In genomic region chr5:178130576-178131445, GRCh38 we compare ENCODE assay signal across 8 cellular contexts. TPM values are rescaled to one million over a fixed set of nuclear protein-coding genes. Genes with fewer than 3 reads are reported as not detected.
DNase-seq lines count a peak whose midpoint lies in the region; FAIRE-seq and TF ChIP-seq lines count a peak whose summit lies in the region.

TSS of gene RMND5B (plus strand) at chr5:178131014. CDS start at chr5:178138120, 7,106 bp downstream.

- H3K9me3 ChIP-seq in SK-N-MC (ENCODE audit: low read depth, low read length) (no peaks in the 10 kb centered on the region), neuronal stem cell (replicated peaks in 1 of 2; ENCODE audit: control insufficient read depth in 2 of 2, insufficient read depth in 1 of 2, low read depth in 1 of 2, low read length in 2 of 2) (no peaks in the 10 kb centered on the region)

- peak within 1 kb of the TSS; percentile 87 for H2BK5ac ChIP-seq in neuronal stem cell (ENCODE audit: low read length)

- H3K4me3 Mint-ChIP-seq in activated naive CD4-positive, alpha-beta T cell treated with anti-CD3 and anti-CD28 coated beads for 36 hours: peak within 1 kb of the TSS; percentile 85

- H3K4me1 ChIP-seq in neuronal stem cell (ENCODE audit: control insufficient read depth in 2 of 2, insufficient read depth in 1 of 2, low read depth in 1 of 2, low read length in 2 of 2): peaks cover 8% of the 10 kb centered on the region in 2 donors

- CTCF ChIA-PET in activated naive CD4-positive, alpha-beta T cell treated with anti-CD3 and anti-CD28 coated beads for 36 hours (lab: Charles Lee): no interaction called here

- H3K18ac ChIP-seq in neuronal stem cell (ENCODE audit: low read length): peak within 1 kb of the TSS; percentile 98

- no peak within 1 kb of the TSS for H3K4ac ChIP-seq in neuronal stem cell (ENCODE audit: low read length)

- H3K27me3 ChIP-seq in neuronal stem cell (ENCODE audit: control insufficient read depth in 3 of 3, insufficient read depth in 3 of 3, low read depth in 1 of 3, low read length in 3 of 3): no peaks in the 10 kb centered on the region

- H3K14ac ChIP-seq in neuronal stem cell (ENCODE audit: low read length): peak within 1 kb of the TSS; percentile 8

- no peaks in the 10 kb centered on the region for H3K9me3 Mint-ChIP-seq in activated naive CD4-positive, alpha-beta T cell treated with anti-CD3 and anti-CD28 coated beads for 36 hours

- H2AK5ac ChIP-seq in neuronal stem cell (ENCODE audit: low read depth, low read length): no peak within 1 kb of the TSS

- peak within 1 kb of the TSS; percentile 95 for H2AFZ ChIP-seq in neuronal stem cell (ENCODE audit: low read length)

- H3K27me3 Mint-ChIP-seq in activated naive CD4-positive, alpha-beta T cell treated with anti-CD3 and anti-CD28 coated beads for 36 hours (ENCODE audit: low read depth): no peaks in the 10 kb centered on the region

- TF ChIP-seq POLR2A in H54 (IDR thresholded peaks at IDR 0.05; ENCODE audit: low read depth, low read length): peak; percentile 50

- peak within 1 kb of the TSS; percentile 81 for H2BK120ac ChIP-seq in neuronal stem cell (ENCODE audit: low read depth, low read length)

- no peak within 1 kb of the TSS for H2BK12ac ChIP-seq in neuronal stem cell (ENCODE audit: low read length)

- H4K91ac ChIP-seq in neuronal stem cell (ENCODE audit: low read depth, low read length, poor library complexity): no peak within 1 kb of the TSS

- H3K79me1 ChIP-seq in neuronal stem cell (ENCODE audit: low read depth, low read length): peaks cover 1% of the 10 kb centered on the region

- FAIRE-seq in H54 (lab: Jason Lieb, UNC) (no peak), frontal cortex (lab: Jason Lieb, UNC) (no peak)

- H3K4me3 ChIP-seq in SK-N-MC (peak within 1 kb of the TSS; percentile 90), neuronal stem cell (ENCODE audit: low read length in 2 of 2) (peak within 1 kb of the TSS; percentile 86 to 99)

- no peak within 1 kb of the TSS for H4K8ac ChIP-seq in neuronal stem cell (ENCODE audit: low read depth, low read length)

- DNase-seq in GDM1 (lab: John Stamatoyannopoulos, UW): peak; percentile 69
- DNase-seq in H54 (ENCODE audit: insufficient read length, low spot score): peak; percentile 85
- DNase-seq in M059J (ENCODE audit: low read depth): peak; percentile 75
- DNase-seq in SK-N-MC (ENCODE audit: low read depth, low spot score): no peak
- DNase-seq in activated naive CD4-positive, alpha-beta T cell treated with anti-CD3 and anti-CD28 coated beads for 36 hours: peak; percentile 85
- DNase-seq in frontal cortex (ENCODE audit: low spot score in 2 of 2): peak; percentile 93 to 94
- DNase-seq in neuronal stem cell (ENCODE audit: low spot score): peak; percentile 84
- peak in 48 of 49 donors; percentile 21 to 91 (median 68) for DNase-seq in substantia nigra (lab: John Stamatoyannopoulos, UW)

- H3K4me1 Mint-ChIP-seq in activated naive CD4-positive, alpha-beta T cell treated with anti-CD3 and anti-CD28 coated beads for 36 hours (ENCODE audit: low read depth): peaks cover 30% of the 10 kb centered on the region

- H3K9ac ChIP-seq in SK-N-MC (ENCODE audit: insufficient read length) (peak within 1 kb of the TSS; percentile 95), neuronal stem cell (ENCODE audit: low read depth, low read length, poor library complexity) (peak within 1 kb of the TSS; percentile 86)

- peak within 1 kb of the TSS; percentile 84 for H3K27ac Mint-ChIP-seq in activated naive CD4-positive, alpha-beta T cell treated with anti-CD3 and anti-CD28 coated beads for 36 hours

- WGBS in neuronal stem cell (ENCODE audit: extremely low coverage in 2 of 2, insufficient read length in 2 of 2, insufficient replicate concordance in 1 of 2), 2 donors: no CpG with 5 or more reads among the region's 102 CpGs

- no peak within 1 kb of the TSS for H2BK15ac ChIP-seq in neuronal stem cell (ENCODE audit: low read length)

- peaks cover 10% of the 10 kb centered on the region; the same call in 1 of the 2 replicates for H3K36me3 ChIP-seq in SK-N-MC (ENCODE audit: insufficient read depth, low read length)
- peaks cover 3 to 21% of the 10 kb centered on the region in 2 donors for H3K36me3 ChIP-seq in neuronal stem cell (replicated peaks in 1 of 2; ENCODE audit: control insufficient read depth in 2 of 2, insufficient read depth in 2 of 2, low read length in 2 of 2)

- H3K23ac ChIP-seq in neuronal stem cell (ENCODE audit: low read depth, low read length, poor library complexity): peak within 1 kb of the TSS; percentile 93

- H3K4me2 ChIP-seq in neuronal stem cell (ENCODE audit: insufficient read depth, low read length, poor library complexity, severe bottlenecking): peak within 1 kb of the TSS; percentile 83

- H3K27ac ChIP-seq in SK-N-MC: peak within 1 kb of the TSS; percentile 83
- H3K27ac ChIP-seq in neuronal stem cell (replicated peaks; ENCODE audit: low read length): peak within 1 kb of the TSS; percentile 96
- H3K27ac ChIP-seq in substantia nigra (ENCODE audit: low read depth, low read length, poor library complexity, severe bottlenecking): peak within 1 kb of the TSS; percentile 67

- intact Hi-C loops in activated naive CD4-positive, alpha-beta T cell treated with anti-CD3 and anti-CD28 coated beads for 36 hours (cut with micrococcal nuclease): loop anchor here (1.0 to 5.0 kb wide), 4 partner anchors 10 to 1764 kb away; partner anchors contain the start of genes ARL10 and N4BP3

- H3K36me3 Mint-ChIP-seq in activated naive CD4-positive, alpha-beta T cell treated with anti-CD3 and anti-CD28 coated beads for 36 hours (ENCODE audit: low read depth): peaks cover 13% of the 10 kb centered on the region

RNA-seq across cellular contexts. Expression of gene RMND5B, which starts in this region (rescaled TPM):
- 15.8 and 17.6 TPM in 2 replicates for total RNA-seq in M059J (2014; rRNA removed; shearing (Covaris generic))
- total RNA-seq in activated naive CD4-positive, alpha-beta T cell treated with anti-CD3 and anti-CD28 coated beads for 36 hours: 10 to 100 TPM; 26.0 to 26.7 TPM
- 20.8 TPM for total RNA-seq in frontal cortex
- 19.2 TPM for polyA plus RNA-seq in neuronal stem cell (2013, experiment 1 of 2)
- polyA plus RNA-seq in neuronal stem cell (2013, experiment 2 of 2): 19.2 TPM
